In genomic region chr15:26867199-26868007, GRCh38 we compare ENCODE assay signal across 12 cellular contexts. TPM values are rescaled to one million over a fixed set of nuclear protein-coding genes. Genes with fewer than 3 reads are reported as not detected.
DNase-seq lines count a peak whose midpoint lies in the region; ATAC-seq and TF ChIP-seq lines count a peak whose summit lies in the region.
"Had no signal": no experiment of that assay in that cellular context is flagged by ENCODE, and none has a peak within 500 bp of the region (broad histone marks: within the 10 kb centered on the region; RNA-seq: fewer than 3 reads in every experiment).

No MANE protein-coding gene starts in this region.

- POLR2A ChIA-PET in AG04449 (lab: Yijun Ruan, JAX): no interaction called here

- no peak overlapping the region for H3K27ac ChIP-seq in mesodermal cell (ENCODE audit: low read depth, low read length, severe bottlenecking)
- H3K27ac ChIP-seq: vagina had no signal

- ATAC-seq in GM21423 (IDR thresholded peaks at IDR 0.05; ENCODE audit: unreplicated experiment) (no peak), GM19455 (IDR thresholded peaks at IDR 0.05; ENCODE audit: unreplicated experiment) (no peak)

- no peaks in the 10 kb centered on the region for H3K36me3 ChIP-seq in mesodermal cell (ENCODE audit: control insufficient read depth, insufficient read depth, low read length)
- H3K36me3 ChIP-seq: vagina had no signal

- peaks cover 7% of the 10 kb centered on the region for H3K4me1 ChIP-seq in mesodermal cell (ENCODE audit: control insufficient read depth, insufficient read depth, low read length, poor library complexity, severe bottlenecking)
- H3K4me1 ChIP-seq: Caco-2, vagina had no signal

- H3K4me3 ChIP-seq in AG04449 (ENCODE audit: low read depth, low read length): peak overlapping the region; percentile 53
- peak overlapping the region; percentile 45 for H3K4me3 ChIP-seq in mesodermal cell (ENCODE audit: extremely low read depth, insufficient read depth, low read length, poor library complexity, severe bottlenecking)
- H3K4me3 ChIP-seq: vagina had no signal

- CTCF ChIA-PET in AG04449 (lab: Yijun Ruan, JAX): no interaction called here

- TF ChIP-seq CTCF in AG04449 (IDR thresholded peaks at IDR 0.05; ENCODE audit: insufficient read depth, low read length, missing control alignments): no peak

- no peaks in the 10 kb centered on the region for H3K9me3 ChIP-seq in mesodermal cell (ENCODE audit: control insufficient read depth, low read length)
- H3K9me3 ChIP-seq: Caco-2, vagina had no signal

- DNase-seq in AG04449 (ENCODE audit: low read depth, low spot score) (no peak), GM03348 (ENCODE audit: low spot score) (peak; percentile 24), ecto neural progenitor cell (ENCODE audit: low spot score) (peak; percentile 60), SW 1271 (lab: John Stamatoyannopoulos, UW) (no peak)
- DNase-seq in activated naive CD4-positive, alpha-beta T cell treated with Interleukin-2 at 50 U/mL for 16 hours: no peak
- DNase-seq: activated CD4-positive, alpha-beta T cell treated with anti-CD3 and anti-CD28 coated beads, Interleukin-2, amount 50 U/mL, for 1 hour; activated naive CD4-positive, alpha-beta T cell; Caco-2 had no signal

- WGBS in mesodermal cell (ENCODE audit: insufficient coverage in 2 of 2), 2 experiments: 0 to 1% methylated on average over 58 to 93 of the region's 104 CpGs

RNA-seq across cellular contexts. Expression of gene GABRA5, which starts 0.5 kb away (rescaled TPM):
- polyA plus RNA-seq in mesodermal cell (2013, experiment 1 of 2): 1.7 TPM
- 1.8 TPM for polyA plus RNA-seq in mesodermal cell (2013, experiment 2 of 2)

Comparison
In these comparisons a context has a peak if more than half of its experiments do, and no peak if none do; other contexts are left out.
1. DNase-seq: peak in GM03348 (single experiment) and ecto neural progenitor cell (single experiment); none in AG04449 (single experiment), activated naive CD4-positive, alpha-beta T cell treated with Interleukin-2 at 50 U/mL for 16 hours (single experiment) and SW 1271 (0 of 2).